ENCODE assay signal across 21 cellular contexts in genomic region chr6:113184736-113185135, GRCh38.
A peak's percentile ranks its signal among the peaks of the same experiment; 100 is the strongest.
DNase-seq lines count a peak whose midpoint lies in the region; ATAC-seq and TF ChIP-seq lines count a peak whose summit lies in the region.
"Had no signal": no experiment of that assay in that cellular context is flagged by ENCODE, and none has a peak within 500 bp of the region (broad histone marks: within the 10 kb centered on the region; RNA-seq: fewer than 3 reads in every experiment).

No MANE protein-coding gene starts in this region.

- ATAC-seq in SK-N-SH treated with all-trans-retinoic acid at 6 μM for 48 hours (peak; percentile 5; the same call in 2 of the 3 replicates), heart right ventricle (peak; percentile 80 to 100 (median 96)), sciatic nerve (peak; percentile 43)
- ATAC-seq: activated T-cell treated with anti-CD3 and anti-CD28 coated beads, Interleukin-2, amount 50 U/mL, for 72 hours; esophagus mucosa had no signal

- H3K4me1 Mint-ChIP-seq in HFFc6 (ENCODE audit: low read depth) = peaks cover 61% of the 10 kb centered on the region
- H3K4me1 Mint-ChIP-seq: activated naive CD8-positive, alpha-beta T cell treated with anti-CD3 and anti-CD28 coated beads for 36 hours had no signal

- peaks cover 0 to 19% (median 7%) of the 10 kb centered on the region in 9 donors for H3K4me1 ChIP-seq in heart right ventricle
- H3K4me1 ChIP-seq in colonic mucosa = no peaks in the 10 kb centered on the region
- H3K4me1 ChIP-seq in MM.1S (ENCODE audit: low read length) = no peaks in the 10 kb centered on the region
- peaks cover 6 to 33% (median 13%) of the 10 kb centered on the region in 4 donors for H3K4me1 ChIP-seq in esophagus muscularis mucosa
- H3K4me1 ChIP-seq: BE2C, breast epithelium had no signal

- no peaks in the 10 kb centered on the region for H3K9me2 ChIP-seq in MM.1S (replicated peaks; ENCODE audit: insufficient read depth, low read length)

- H3K36me3 Mint-ChIP-seq in HFFc6 (ENCODE audit: low read depth) = no peaks in the 10 kb centered on the region
- H3K36me3 Mint-ChIP-seq: activated naive CD8-positive, alpha-beta T cell treated with anti-CD3 and anti-CD28 coated beads for 36 hours had no signal

- H3K27me3 Mint-ChIP-seq in HFFc6 (ENCODE audit: insufficient read depth) = no peaks in the 10 kb centered on the region
- H3K27me3 Mint-ChIP-seq: activated naive CD8-positive, alpha-beta T cell treated with anti-CD3 and anti-CD28 coated beads for 36 hours had no signal

- no peak overlapping the region for H3K9ac ChIP-seq in colonic mucosa (ENCODE audit: low read depth in 2 of 2, low read length in 2 of 2)
- no peak overlapping the region for H3K9ac ChIP-seq in MM.1S (ENCODE audit: low read length)
- H3K9ac ChIP-seq: KMS-11 had no signal

- H3F3A ChIP-seq in MM.1S (ENCODE audit: insufficient read depth, low read length) = no peaks in the 10 kb centered on the region

- H3K27me3 ChIP-seq in heart right ventricle (no peaks in the 10 kb centered on the region), colonic mucosa (no peaks in the 10 kb centered on the region), MM.1S (replicated peaks; ENCODE audit: insufficient read depth, low read length) (no peaks in the 10 kb centered on the region), esophagus muscularis mucosa (no peaks in the 10 kb centered on the region)
- H3K27me3 ChIP-seq: BE2C, breast epithelium, ovary had no signal

- no peaks in the 10 kb centered on the region for H3K9me3 Mint-ChIP-seq in HFFc6
- H3K9me3 Mint-ChIP-seq: activated naive CD8-positive, alpha-beta T cell treated with anti-CD3 and anti-CD28 coated beads for 36 hours had no signal

- H3K9me3 ChIP-seq in heart right ventricle = no peaks in the 10 kb centered on the region
- no peaks in the 10 kb centered on the region for H3K9me3 ChIP-seq in colonic mucosa
- H3K9me3 ChIP-seq in MM.1S (replicated peaks; ENCODE audit: insufficient read depth, low read length) = no peaks in the 10 kb centered on the region
- no peaks in the 10 kb centered on the region for H3K9me3 ChIP-seq in esophagus muscularis mucosa
- H3K9me3 ChIP-seq: BE2C, breast epithelium, ovary, thoracic aorta had no signal

- H3K4me3 ChIP-seq in heart right ventricle = no peak overlapping the region
- H3K4me3 ChIP-seq in colonic mucosa = no peak overlapping the region
- no peak overlapping the region for H3K4me3 ChIP-seq in MM.1S (ENCODE audit: low read length)
- no peak overlapping the region for H3K4me3 ChIP-seq in esophagus muscularis mucosa
- H3K4me3 ChIP-seq: breast epithelium, ovary, thoracic aorta had no signal

- no peak overlapping the region for H3K4me2 ChIP-seq in MM.1S (ENCODE audit: low read depth, low read length)
- H3K4me2 ChIP-seq: KMS-11 had no signal

- TF ChIP-seq CTCF in HFFc6 (IDR thresholded peaks at IDR 0.05) (no peak), heart right ventricle (IDR thresholded peaks at IDR 0.05) (no peak), colonic mucosa (IDR thresholded peaks at IDR 0.05) (no peak), MM.1S (IDR thresholded peaks at IDR 0.05; ENCODE audit: low read length) (no peak), esophagus muscularis mucosa (IDR thresholded peaks at IDR 0.05) (no peak)

- no peak overlapping the region for H2AFZ ChIP-seq in MM.1S (ENCODE audit: low read length)

- intact Hi-C loops in heart right ventricle (cut with DNase I) (no loop called here), sciatic nerve (cut with DNase I) (no loop called here), colonic mucosa (cut with DNase I) (no loop called here), esophagus muscularis mucosa (cut with DNase I) (no loop called here)

- peak overlapping the region; percentile 91 for H3K27ac Mint-ChIP-seq in HFFc6
- H3K27ac Mint-ChIP-seq: activated naive CD8-positive, alpha-beta T cell treated with anti-CD3 and anti-CD28 coated beads for 36 hours; activated T-cell treated with anti-CD3 and anti-CD28 coated beads, Interleukin-2, amount 50 U/mL, for 72 hours had no signal

- DNase-seq in HFFc6 (no peak), heart right ventricle (peak; percentile 64 to 82), sciatic nerve (ENCODE audit: low spot score) (no peak), colonic mucosa (no peak), MM.1S (no peak), esophagus muscularis mucosa (ENCODE audit: extremely low spot score) (no peak)
- no peak for DNase-seq in activated naive CD4-positive, alpha-beta T cell treated with anti-CD3 and anti-CD28 coated beads, Interleukin-2, amount 50 U/mL, for 16 hours
- DNase-seq: activated naive CD8-positive, alpha-beta T cell treated with anti-CD3 and anti-CD28 coated beads for 36 hours; activated T-cell treated with anti-CD3 and anti-CD28 coated beads, Interleukin-2, amount 50 U/mL, for 72 hours; BE2C; Calu3; H7; islet precursor cell; NCI-H1092 treated with DMSO at 0.1 percent for 48 hours; ovary; T-helper 2 cell had no signal

- H3K4me3 Mint-ChIP-seq in HFFc6 = peak overlapping the region; percentile 42; the same call in 1 of the 2 replicates
- H3K4me3 Mint-ChIP-seq: activated naive CD8-positive, alpha-beta T cell treated with anti-CD3 and anti-CD28 coated beads for 36 hours; activated T-cell treated with anti-CD3 and anti-CD28 coated beads, Interleukin-2, amount 50 U/mL, for 72 hours had no signal

- TF ChIP-seq EP300 in esophagus muscularis mucosa (IDR thresholded peaks at IDR 0.05) = no peak

- H3K79me2 ChIP-seq in MM.1S (ENCODE audit: low read length) = no peaks in the 10 kb centered on the region

- H3K27ac ChIP-seq in heart right ventricle (peak overlapping the region in 6 of 10 donors; percentile 30 to 64 (median 56)), colonic mucosa (no peak overlapping the region), MM.1S (ENCODE audit: low read length) (no peak overlapping the region), esophagus muscularis mucosa (replicated peaks in 1 of 4) (no peak overlapping the region)
- H3K27ac ChIP-seq: breast epithelium, KMS-11, ovary, thoracic aorta had no signal

- WGBS in heart right ventricle, 2 donors = 46 to 53% methylated on average over 2 of the region's 2 CpGs
- WGBS in esophagus muscularis mucosa = 46% methylated on average over 2 of the region's 2 CpGs

- H3K36me3 ChIP-seq in heart right ventricle = no peaks in the 10 kb centered on the region
- no peaks in the 10 kb centered on the region for H3K36me3 ChIP-seq in colonic mucosa
- no peaks in the 10 kb centered on the region for H3K36me3 ChIP-seq in MM.1S (replicated peaks; ENCODE audit: insufficient read depth, low read length)
- H3K36me3 ChIP-seq in esophagus muscularis mucosa = no peaks in the 10 kb centered on the region
- H3K36me3 ChIP-seq: BE2C, breast epithelium, ovary, thoracic aorta had no signal

- no peaks in the 10 kb centered on the region for H4K20me1 ChIP-seq in MM.1S (ENCODE audit: insufficient read depth, low read length)

- no peak for TF ChIP-seq POLR2A in esophagus muscularis mucosa (IDR thresholded peaks at IDR 0.05; ENCODE audit: low read depth)

TF ChIP-seq in SK-N-SH treated with all-trans-retinoic acid at 6 μM for 48 hours, 23 proteins besides CTCF, POLR2A, EP300 and RAD21:
- TF ChIP-seq PPARA (CRISPR knock-in tag; IDR thresholded peaks at IDR 0.05; ENCODE audit: borderline replicate concordance) = no peak
- TF ChIP-seq SNAI2 (CRISPR knock-in tag; IDR thresholded peaks at IDR 0.05) = no peak
- no peak for TF ChIP-seq POU6F1 (CRISPR knock-in tag; IDR thresholded peaks at IDR 0.05; ENCODE audit: borderline replicate concordance, low read depth)
- no peak for TF ChIP-seq RARB (CRISPR knock-in tag; IDR thresholded peaks at IDR 0.05)

Comparison
In these comparisons a context has a peak if more than half of its experiments do, and no peak if none do; other contexts are left out.
1. DNase-seq: peak in heart right ventricle (2 of 2); none in HFFc6 (single experiment), sciatic nerve (single experiment), colonic mucosa (single experiment), MM.1S (single experiment), esophagus muscularis mucosa (single experiment) and activated naive CD4-positive, alpha-beta T cell treated with anti-CD3 and anti-CD28 coated beads, Interleukin-2, amount 50 U/mL, for 16 hours (single experiment).
2. ATAC-seq: peak in every context shown above with its lines; median percentile 96 in heart right ventricle; 43 in sciatic nerve; 5 in SK-N-SH treated with all-trans-retinoic acid at 6 μM for 48 hours.
3. H3K27ac ChIP-seq: peak in heart right ventricle (6 of 10); none in colonic mucosa (single experiment), MM.1S (single experiment) and esophagus muscularis mucosa (0 of 4).